In the genomic region with DNA sequence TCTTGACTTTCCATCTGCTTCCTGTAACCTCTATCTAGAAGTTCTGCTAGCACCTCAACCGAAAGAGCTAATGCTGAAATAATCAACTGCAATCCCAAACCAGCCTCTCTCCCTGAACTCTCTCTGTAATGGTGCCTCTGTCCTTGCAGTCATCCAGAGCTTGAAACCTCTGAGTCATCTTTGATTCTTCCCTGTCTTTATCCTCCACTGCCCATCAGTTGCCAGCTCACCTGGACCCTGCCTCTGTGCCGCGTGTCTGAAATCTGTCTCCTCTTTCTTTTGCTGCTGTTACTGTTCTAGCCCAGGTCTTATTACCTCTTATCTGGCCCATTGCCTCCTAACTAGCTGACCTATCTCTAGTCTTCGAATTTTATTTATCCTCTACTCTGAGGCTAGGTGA, we compare ENCODE assay signal across 1 cellular context.
TF ChIP-seq lines count a peak whose summit lies in the region.

No MANE protein-coding gene starts in this region.

TF ChIP-seq in SK-N-SH, 30 proteins besides CTCF, POLR2A, EP300 and RAD21:
- TF ChIP-seq, protein P1, sequence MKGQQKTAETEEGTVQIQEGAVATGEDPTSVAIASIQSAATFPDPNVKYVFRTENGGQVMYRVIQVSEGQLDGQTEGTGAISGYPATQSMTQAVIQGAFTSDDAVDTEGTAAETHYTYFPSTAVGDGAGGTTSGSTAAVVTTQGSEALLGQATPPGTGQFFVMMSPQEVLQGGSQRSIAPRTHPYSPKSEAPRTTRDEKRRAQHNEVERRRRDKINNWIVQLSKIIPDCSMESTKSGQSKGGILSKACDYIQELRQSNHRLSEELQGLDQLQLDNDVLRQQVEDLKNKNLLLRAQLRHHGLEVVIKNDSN (IDR thresholded peaks at IDR 0.05; ENCODE audit: borderline replicate concordance, low read depth): no peak
- TF ChIP-seq FOSL2 (IDR thresholded peaks at IDR 0.05; ENCODE audit: borderline replicate concordance, low read depth) (no peak), NRF1 (IDR thresholded peaks at IDR 0.05; ENCODE audit: low read depth, low read length) (no peak), TAF1 (IDR thresholded peaks at IDR 0.05; ENCODE audit: borderline replicate concordance, low read depth, low read length) (no peak), NFIC (IDR thresholded peaks at IDR 0.05; ENCODE audit: borderline replicate concordance) (no peak), TCF12 (IDR thresholded peaks at IDR 0.05) (no peak), MAX (IDR thresholded peaks at IDR 0.05; ENCODE audit: low read depth) (no peak), CHD2 (IDR thresholded peaks at IDR 0.05; ENCODE audit: low read length, partially characterized antibody) (no peak), IRF3 (IDR thresholded peaks at IDR 0.05; ENCODE audit: low read depth, low read length) (no peak)
- TF ChIP-seq, protein P2, sequence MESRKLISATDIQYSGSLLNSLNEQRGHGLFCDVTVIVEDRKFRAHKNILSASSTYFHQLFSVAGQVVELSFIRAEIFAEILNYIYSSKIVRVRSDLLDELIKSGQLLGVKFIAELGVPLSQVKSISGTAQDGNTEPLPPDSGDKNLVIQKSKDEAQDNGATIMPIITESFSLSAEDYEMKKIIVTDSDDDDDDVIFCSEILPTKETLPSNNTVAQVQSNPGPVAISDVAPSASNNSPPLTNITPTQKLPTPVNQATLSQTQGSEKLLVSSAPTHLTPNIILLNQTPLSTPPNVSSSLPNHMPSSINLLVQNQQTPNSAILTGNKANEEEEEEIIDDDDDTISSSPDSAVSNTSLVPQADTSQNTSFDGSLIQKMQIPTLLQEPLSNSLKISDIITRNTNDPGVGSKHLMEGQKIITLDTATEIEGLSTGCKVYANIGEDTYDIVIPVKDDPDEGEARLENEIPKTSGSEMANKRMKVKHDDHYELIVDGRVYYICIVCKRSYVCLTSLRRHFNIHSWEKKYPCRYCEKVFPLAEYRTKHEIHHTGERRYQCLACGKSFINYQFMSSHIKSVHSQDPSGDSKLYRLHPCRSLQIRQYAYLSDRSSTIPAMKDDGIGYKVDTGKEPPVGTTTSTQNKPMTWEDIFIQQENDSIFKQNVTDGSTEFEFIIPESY (IDR thresholded peaks at IDR 0.05; ENCODE audit: borderline replicate concordance, low read depth): no peak
